36 cellular contexts compared by ENCODE assay signal in genomic region chr10:72895236-72895850, GRCh38. TPM values are rescaled to one million over a fixed set of nuclear protein-coding genes. Genes with fewer than 3 reads are reported as not detected.
"Had no signal": no experiment of that assay in that cellular context is flagged by ENCODE, and none has a peak within 500 bp of the region (broad histone marks: within the 10 kb centered on the region; RNA-seq: fewer than 3 reads in every experiment).

No MANE protein-coding gene starts in this region.

- H3K4me1 ChIP-seq: adrenal gland, SJCRH30 had no signal

- H3K36me3 ChIP-seq: adrenal gland, MG63 had no signal

- FAIRE-seq: bronchial epithelial cell had no signal

- H3K4me3 Mint-ChIP-seq: activated CD4-positive, alpha-beta T cell treated with anti-CD3 and anti-CD28 coated beads for 36 hours; activated CD4-positive, alpha-beta T cell treated with anti-CD3 and anti-CD28 coated beads, Interleukin-2, amount 10 ng/mL, durations not matched to agents 7 days and 5 days; activated CD8-positive, alpha-beta T cell treated with anti-CD3 and anti-CD28 coated beads, Interleukin-2, amount 10 ng/mL, durations not matched to agents 7 days and 5 days; activated naive CD4-positive, alpha-beta T cell treated with anti-CD3 and anti-CD28 coated beads for 36 hours; activated T-cell treated with anti-CD3 and anti-CD28 coated beads, Interleukin-2, amount 50 U/mL, for 24 hours; brain had no signal

- H3K9me3 Mint-ChIP-seq: activated CD4-positive, alpha-beta T cell treated with anti-CD3 and anti-CD28 coated beads, Interleukin-2, amount 10 ng/mL, durations not matched to agents 7 days and 5 days; activated naive CD4-positive, alpha-beta T cell treated with anti-CD3 and anti-CD28 coated beads for 36 hours; activated naive CD4-positive, alpha-beta T cell treated with anti-CD3 and anti-CD28 coated beads, Interleukin-2, amount 50 U/mL, for 72 hours; activated T-cell treated with anti-CD3 and anti-CD28 coated beads, Interleukin-2, amount 50 U/mL, for 24 hours; activated T-helper 2 cell treated with anti-CD3 and anti-CD28 coated beads, Interferon-gamma antibody, Interleukin-2, Interleukin-4, amounts not matched to agents 10 μg/mL and 5 μg/mL and 100 μg/mL, durations not matched to agents 14 hours and 24 hours and 36 hours; brain had no signal

- H3K27ac Mint-ChIP-seq: activated CD4-positive, alpha-beta T cell treated with anti-CD3 and anti-CD28 coated beads for 36 hours; activated CD4-positive, alpha-beta T cell treated with anti-CD3 and anti-CD28 coated beads, Interleukin-2, amount 10 ng/mL, durations not matched to agents 7 days and 5 days; activated CD8-positive, alpha-beta T cell treated with anti-CD3 and anti-CD28 coated beads, Interleukin-2, amount 10 ng/mL, durations not matched to agents 7 days and 5 days; activated naive CD4-positive, alpha-beta T cell treated with anti-CD3 and anti-CD28 coated beads for 36 hours; activated naive CD4-positive, alpha-beta T cell treated with anti-CD3 and anti-CD28 coated beads, Interleukin-2, amount 50 U/mL, for 72 hours; activated T-cell treated with anti-CD3 and anti-CD28 coated beads, Interleukin-2, amount 50 U/mL, for 24 hours; activated T-helper 2 cell treated with anti-CD3 and anti-CD28 coated beads, Interferon-gamma antibody, Interleukin-2, Interleukin-4, amounts not matched to agents 10 μg/mL and 5 μg/mL and 100 μg/mL, durations not matched to agents 14 hours and 24 hours and 36 hours; brain had no signal

- H3K4me3 ChIP-seq: adrenal gland, MG63, SJCRH30, SK-N-MC had no signal

- H3K9me3 ChIP-seq: adrenal gland, MG63, SJCRH30 had no signal

- H3K27ac ChIP-seq: adrenal gland, SJCRH30, SK-N-MC had no signal

- H3K36me3 Mint-ChIP-seq: activated naive CD4-positive, alpha-beta T cell treated with anti-CD3 and anti-CD28 coated beads, Interleukin-2, amount 50 U/mL, for 72 hours; brain had no signal

- ATAC-seq: activated CD4-positive, alpha-beta T cell treated with anti-CD3 and anti-CD28 coated beads for 36 hours; activated CD4-positive, CD25-positive, alpha-beta regulatory T cell treated with anti-CD3 and anti-CD28 coated beads, Interleukin-2, amount 50 U/mL, for 24 hours; activated CD8-positive, alpha-beta T cell treated with anti-CD3 and anti-CD28 coated beads, Interleukin-2, amount 10 ng/mL, durations not matched to agents 7 days and 5 days; activated naive CD4-positive, alpha-beta T cell treated with anti-CD3 and anti-CD28 coated beads, Interleukin-2, amount 50 U/mL, for 72 hours; Panc1 had no signal

- H3K27me3 ChIP-seq: adrenal gland, MG63, SJCRH30 had no signal

- DNase-seq: activated CD4-positive, alpha-beta T cell treated with anti-CD3 and anti-CD28 coated beads for 36 hours; activated CD4-positive, alpha-beta T cell treated with anti-CD3 and anti-CD28 coated beads, Interleukin-2, amount 10 ng/mL, durations not matched to agents 7 days and 5 days; activated CD4-positive, alpha-beta T cell treated with anti-CD3 and anti-CD28 coated beads, Interleukin-2, amount 50 U/mL, for 48 hours; activated CD8-positive, alpha-beta T cell treated with anti-CD3 and anti-CD28 coated beads, Interleukin-2, amount 10 ng/mL, durations not matched to agents 7 days and 5 days; activated gamma-delta T cell; activated naive CD4-positive, alpha-beta T cell treated with anti-CD3 and anti-CD28 coated beads for 36 hours; activated T-cell treated with anti-CD3 and anti-CD28 coated beads, Interleukin-2, amount 50 U/mL, for 24 hours; adrenal gland; caudate nucleus; cerebellar nuclear complex; Kasumi-1; MG63; NCI-H1048; NCI-H1105 treated with DMSO at 0.1 percent for 48 hours; NCI-H1436; NCI-H1694 treated with DMSO at 0.1 percent for 48 hours; NCI-H2029; NCI-H2171 treated with DMSO at 0.1 percent for 48 hours; NCI-H2227 treated with DMSO at 0.1 percent for 48 hours; NCI-H446; NCI-H510A treated with DMSO at 0.1 percent for 48 hours; NCI-H526 treated with DMSO at 0.1 percent for 48 hours; NCI-H774; SHP77; SJCRH30; T1000 had no signal

- H3K4me1 Mint-ChIP-seq: activated CD4-positive, alpha-beta T cell treated with anti-CD3 and anti-CD28 coated beads for 36 hours; activated CD4-positive, alpha-beta T cell treated with anti-CD3 and anti-CD28 coated beads, Interleukin-2, amount 10 ng/mL, durations not matched to agents 7 days and 5 days; brain had no signal

RNA-seq across cellular contexts. Expression of gene OIT3, which starts 1.8 kb away (rescaled TPM):
- total RNA-seq: activated CD4-positive, alpha-beta T cell treated with anti-CD3 and anti-CD28 coated beads for 36 hours; activated CD4-positive, alpha-beta T cell treated with anti-CD3 and anti-CD28 coated beads, Interleukin-2, amount 10 ng/mL, durations not matched to agents 7 days and 5 days; activated CD8-positive, alpha-beta T cell treated with anti-CD3 and anti-CD28 coated beads, Interleukin-2, amount 10 ng/mL, durations not matched to agents 7 days and 5 days; activated naive CD4-positive, alpha-beta T cell treated with anti-CD3 and anti-CD28 coated beads for 36 hours; activated naive CD4-positive, alpha-beta T cell treated with anti-CD3 and anti-CD28 coated beads, Interleukin-2, amount 50 U/mL, for 72 hours; activated T-helper 2 cell treated with anti-CD3 and anti-CD28 coated beads, Interferon-gamma antibody, Interleukin-2, Interleukin-4, amounts not matched to agents 10 μg/mL and 5 μg/mL and 100 μg/mL, durations not matched to agents 14 hours and 24 hours and 36 hours; bronchial epithelial cell; RPMI7951; T-helper 1 cell treated with Interleukin-12 subunit alpha and Interleukin-12 subunit beta and Interleukin-4 antibody, amounts not matched to agents 30 ng/mL and 1 ng/mL, for 36 hours; T-helper 2 cell treated with Interferon-gamma antibody and Interleukin-4, amounts not matched to agents 100 ng/mL and 5 ng/mL, for 36 hours had no signal

RNA-seq across cellular contexts. Expression of gene PLA2G12B, which starts 59.3 kb away (rescaled TPM):
- total RNA-seq: activated CD4-positive, alpha-beta T cell treated with anti-CD3 and anti-CD28 coated beads for 36 hours; activated CD4-positive, alpha-beta T cell treated with anti-CD3 and anti-CD28 coated beads, Interleukin-2, amount 10 ng/mL, durations not matched to agents 7 days and 5 days; activated CD8-positive, alpha-beta T cell treated with anti-CD3 and anti-CD28 coated beads, Interleukin-2, amount 10 ng/mL, durations not matched to agents 7 days and 5 days; activated naive CD4-positive, alpha-beta T cell treated with anti-CD3 and anti-CD28 coated beads for 36 hours; activated naive CD4-positive, alpha-beta T cell treated with anti-CD3 and anti-CD28 coated beads, Interleukin-2, amount 50 U/mL, for 72 hours; activated T-helper 2 cell treated with anti-CD3 and anti-CD28 coated beads, Interferon-gamma antibody, Interleukin-2, Interleukin-4, amounts not matched to agents 10 μg/mL and 5 μg/mL and 100 μg/mL, durations not matched to agents 14 hours and 24 hours and 36 hours; adrenal gland; bronchial epithelial cell; RPMI7951; SJCRH30; T-helper 1 cell treated with Interleukin-12 subunit alpha and Interleukin-12 subunit beta and Interleukin-4 antibody, amounts not matched to agents 30 ng/mL and 1 ng/mL, for 36 hours; T-helper 2 cell treated with Interferon-gamma antibody and Interleukin-4, amounts not matched to agents 100 ng/mL and 5 ng/mL, for 36 hours had no signal
- polyA plus RNA-seq: adrenal gland had no signal
